Comparison of ENCODE assay signal across 8 cellular contexts in the genomic region with DNA sequence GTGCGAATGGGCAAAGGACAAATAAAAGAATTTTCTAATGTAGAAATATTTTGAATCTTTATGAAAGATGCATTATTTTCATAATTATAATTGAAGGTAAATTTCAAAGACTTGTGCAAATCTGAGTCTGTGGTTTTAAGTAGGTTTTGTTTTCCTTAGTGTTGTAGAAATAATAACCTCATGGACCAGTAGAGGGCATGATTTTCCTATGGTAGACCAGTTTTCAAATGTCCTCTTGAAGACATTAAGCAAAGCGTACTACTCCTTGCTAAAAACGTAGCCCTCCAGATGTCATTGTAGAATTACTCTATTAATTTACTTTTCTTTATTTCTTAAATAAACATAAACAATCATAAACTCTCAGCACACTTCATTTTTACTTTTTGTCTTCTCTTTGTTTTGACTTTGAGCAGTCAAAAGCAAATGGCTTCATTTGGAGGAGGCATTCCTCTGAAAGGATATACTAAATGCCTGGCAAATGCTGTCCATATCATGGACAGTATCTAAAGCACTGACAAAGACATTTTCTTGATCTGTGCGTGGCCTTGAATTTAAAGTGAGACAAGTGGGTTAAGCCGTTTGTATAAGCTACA.
DNase-seq lines count a peak whose midpoint lies in the region; ATAC-seq, FAIRE-seq and TF ChIP-seq lines count a peak whose summit lies in the region.

No MANE protein-coding gene starts in this region.

- H3K9me1 ChIP-seq in keratinocyte (ENCODE audit: control insufficient read depth, extremely low read depth, insufficient read depth, low read length) = no peaks in the 10 kb centered on the region

- H3K4me1 ChIP-seq in keratinocyte (ENCODE audit: control insufficient read depth, extremely low read depth, insufficient read depth, low read length) (peaks cover 13% of the 10 kb centered on the region), stomach (no peaks in the 10 kb centered on the region)

- H3K9me3 ChIP-seq in keratinocyte (ENCODE audit: control insufficient read depth, low read depth, low read length) (no peaks in the 10 kb centered on the region), stomach (no peaks in the 10 kb centered on the region)

- H3K4me3 ChIP-seq in keratinocyte (ENCODE audit: control insufficient read depth in 2 of 3, extremely low read depth in 1 of 3, insufficient read depth in 2 of 3, low read depth in 1 of 3, low read length in 3 of 3) (no peak overlapping the region), stomach (no peak overlapping the region)

- no peaks in the 10 kb centered on the region for H3K36me3 ChIP-seq in keratinocyte (ENCODE audit: control insufficient read depth in 2 of 2, extremely low read depth in 1 of 2, insufficient read depth in 2 of 2, low read length in 2 of 2)
- no peaks in the 10 kb centered on the region for H3K36me3 ChIP-seq in stomach

- WGBS in stomach, 5 donors = 57 to 59% (median 58%) methylated on average over 5 of the region's 5 CpGs

- H3K27me3 Mint-ChIP-seq in activated CD8-positive, alpha-beta T cell treated with anti-CD3 and anti-CD28 coated beads for 36 hours = peaks cover 12% of the 10 kb centered on the region
- peaks cover 13% of the 10 kb centered on the region for H3K27me3 Mint-ChIP-seq in activated naive CD4-positive, alpha-beta T cell treated with anti-CD3 and anti-CD28 coated beads, Interleukin-2, amount 10 ng/mL, durations not matched to agents 7 days and 5 days

- H3K79me2 ChIP-seq in keratinocyte (ENCODE audit: control insufficient read depth, insufficient read depth, low read length) = no peaks in the 10 kb centered on the region

- TF ChIP-seq EP300 in stomach (IDR thresholded peaks at IDR 0.05) = no peak

- H2AFZ ChIP-seq in keratinocyte (ENCODE audit: control insufficient read depth, low read length) = no peak overlapping the region

- no peaks in the 10 kb centered on the region for H3K36me3 Mint-ChIP-seq in activated CD8-positive, alpha-beta T cell treated with anti-CD3 and anti-CD28 coated beads for 36 hours (ENCODE audit: low read depth)
- H3K36me3 Mint-ChIP-seq in activated naive CD4-positive, alpha-beta T cell treated with anti-CD3 and anti-CD28 coated beads, Interleukin-2, amount 10 ng/mL, durations not matched to agents 7 days and 5 days = no peaks in the 10 kb centered on the region

- H3K4me1 Mint-ChIP-seq in activated CD8-positive, alpha-beta T cell treated with anti-CD3 and anti-CD28 coated beads for 36 hours (ENCODE audit: low read depth) = peaks cover 4% of the 10 kb centered on the region
- H3K4me1 Mint-ChIP-seq in activated naive CD4-positive, alpha-beta T cell treated with anti-CD3 and anti-CD28 coated beads, Interleukin-2, amount 10 ng/mL, durations not matched to agents 7 days and 5 days = peaks cover 25% of the 10 kb centered on the region

- no peaks in the 10 kb centered on the region for H4K20me1 ChIP-seq in keratinocyte (ENCODE audit: control insufficient read depth, extremely low read depth, insufficient read depth, low read length)

- no peak overlapping the region for H3K4me2 ChIP-seq in keratinocyte (ENCODE audit: control insufficient read depth, extremely low read depth, insufficient read depth, low read depth, low read length)

- no peak overlapping the region for H3K9ac ChIP-seq in keratinocyte (ENCODE audit: control insufficient read depth, extremely low read depth, insufficient read depth, low read length)

- H3K4me3 Mint-ChIP-seq in activated CD8-positive, alpha-beta T cell treated with anti-CD3 and anti-CD28 coated beads for 36 hours = no peak overlapping the region
- no peak overlapping the region for H3K4me3 Mint-ChIP-seq in activated naive CD4-positive, alpha-beta T cell treated with anti-CD3 and anti-CD28 coated beads, Interleukin-2, amount 10 ng/mL, durations not matched to agents 7 days and 5 days

- DNase-seq in CD1c-positive myeloid dendritic cell (ENCODE audit: extremely low spot score) (peak; percentile 15), NCI-H2029 (lab: John Stamatoyannopoulos, UW) (peak; percentile 2), keratinocyte (ENCODE audit: low read depth, low spot score) (peak; percentile 25), nucleus accumbens (lab: John Stamatoyannopoulos, UW) (no peak), stomach (no peak)
- no peak for DNase-seq in activated CD8-positive, alpha-beta T cell treated with anti-CD3 and anti-CD28 coated beads for 36 hours
- DNase-seq in activated naive CD4-positive, alpha-beta T cell treated with anti-CD3 and anti-CD28 coated beads, Interleukin-2, amount 10 ng/mL, durations not matched to agents 7 days and 5 days = no peak

- POLR2A ChIA-PET in activated CD8-positive, alpha-beta T cell treated with anti-CD3 and anti-CD28 coated beads for 36 hours (lab: Charles Lee) = no interaction called here

- H3K27ac ChIP-seq in keratinocyte (ENCODE audit: control insufficient read depth, insufficient read depth, low read length) (no peak overlapping the region), stomach (no peak overlapping the region)

- no peak overlapping the region for H3K27ac Mint-ChIP-seq in activated CD8-positive, alpha-beta T cell treated with anti-CD3 and anti-CD28 coated beads for 36 hours
- H3K27ac Mint-ChIP-seq in activated naive CD4-positive, alpha-beta T cell treated with anti-CD3 and anti-CD28 coated beads, Interleukin-2, amount 10 ng/mL, durations not matched to agents 7 days and 5 days = no peak overlapping the region

- FAIRE-seq in keratinocyte (lab: Jason Lieb, UNC) = peak; percentile 58

- intact Hi-C loops in activated CD8-positive, alpha-beta T cell treated with anti-CD3 and anti-CD28 coated beads for 36 hours (cut with micrococcal nuclease) = no loop called here
- intact Hi-C loops in stomach (cut with DNase I; ENCODE audit: low total_unique reads) = no loop called here

- H3K27me3 ChIP-seq in keratinocyte (ENCODE audit: control insufficient read depth, extremely low read depth, insufficient read depth, low read length) (no peaks in the 10 kb centered on the region), stomach (no peaks in the 10 kb centered on the region)

- TF ChIP-seq POLR2A in stomach (IDR thresholded peaks at IDR 0.05) = no peak

- no peaks in the 10 kb centered on the region for H3K9me3 Mint-ChIP-seq in activated CD8-positive, alpha-beta T cell treated with anti-CD3 and anti-CD28 coated beads for 36 hours
- H3K9me3 Mint-ChIP-seq in activated naive CD4-positive, alpha-beta T cell treated with anti-CD3 and anti-CD28 coated beads, Interleukin-2, amount 10 ng/mL, durations not matched to agents 7 days and 5 days = no peaks in the 10 kb centered on the region

- dilution Hi-C loops in keratinocyte (cut with MboI; ENCODE audit: extremely low pct_ligation_motif_present, low sequenced_read_pairs) = no loop called here

- no peak for TF ChIP-seq CTCF in activated CD8-positive, alpha-beta T cell treated with anti-CD3 and anti-CD28 coated beads for 36 hours (IDR thresholded peaks at IDR 0.05)
- peak in 2 of 3 experiments; percentile 26 to 45 for TF ChIP-seq CTCF in keratinocyte (optimal IDR thresholded peaks at IDR 0.05 in 1 of 3, IDR thresholded peaks at IDR 0.05 in 1 of 3, conservative IDR thresholded peaks at IDR 0.05 in 1 of 3; ENCODE audit: extremely low read depth in 1 of 3, insufficient read depth in 2 of 3, low read length in 3 of 3)
- peak in 2 of 7 experiments; percentile 15 to 16 for TF ChIP-seq CTCF in stomach (IDR thresholded peaks at IDR 0.05)

- CTCF ChIA-PET in activated CD8-positive, alpha-beta T cell treated with anti-CD3 and anti-CD28 coated beads for 36 hours (lab: Charles Lee) = interaction anchor here (0.7 to 2.4 kb wide), 7 partner anchors 7 to 226 kb away, joined by 3 to 7 read pairs (median 4); no protein-coding TSS in a partner anchor
- CTCF ChIA-PET in activated naive CD4-positive, alpha-beta T cell treated with anti-CD3 and anti-CD28 coated beads, Interleukin-2, amount 10 ng/mL, durations not matched to agents 7 days and 5 days (lab: Charles Lee) = interaction anchor here (0.6 to 3.2 kb wide), 7 partner anchors 9 to 1484 kb away, joined by 3 to 21 read pairs (median 5); no protein-coding TSS in a partner anchor

- ATAC-seq in GM18517 (IDR thresholded peaks at IDR 0.05; ENCODE audit: unreplicated experiment) = peak; percentile 72
- peak; percentile 45 for ATAC-seq in activated CD8-positive, alpha-beta T cell treated with anti-CD3 and anti-CD28 coated beads for 36 hours

Comparison
In these comparisons a context has a peak if more than half of its experiments do, and no peak if none do; other contexts are left out.
1. DNase-seq: peak in CD1c-positive myeloid dendritic cell (single experiment), NCI-H2029 (single experiment) and keratinocyte (single experiment); none in activated CD8-positive, alpha-beta T cell treated with anti-CD3 and anti-CD28 coated beads for 36 hours (single experiment), activated naive CD4-positive, alpha-beta T cell treated with anti-CD3 and anti-CD28 coated beads, Interleukin-2, amount 10 ng/mL, durations not matched to agents 7 days and 5 days (single experiment), nucleus accumbens (0 of 56) and stomach (single experiment).